Comparison of ENCODE assay signal across 9 cellular contexts in the genomic region with DNA sequence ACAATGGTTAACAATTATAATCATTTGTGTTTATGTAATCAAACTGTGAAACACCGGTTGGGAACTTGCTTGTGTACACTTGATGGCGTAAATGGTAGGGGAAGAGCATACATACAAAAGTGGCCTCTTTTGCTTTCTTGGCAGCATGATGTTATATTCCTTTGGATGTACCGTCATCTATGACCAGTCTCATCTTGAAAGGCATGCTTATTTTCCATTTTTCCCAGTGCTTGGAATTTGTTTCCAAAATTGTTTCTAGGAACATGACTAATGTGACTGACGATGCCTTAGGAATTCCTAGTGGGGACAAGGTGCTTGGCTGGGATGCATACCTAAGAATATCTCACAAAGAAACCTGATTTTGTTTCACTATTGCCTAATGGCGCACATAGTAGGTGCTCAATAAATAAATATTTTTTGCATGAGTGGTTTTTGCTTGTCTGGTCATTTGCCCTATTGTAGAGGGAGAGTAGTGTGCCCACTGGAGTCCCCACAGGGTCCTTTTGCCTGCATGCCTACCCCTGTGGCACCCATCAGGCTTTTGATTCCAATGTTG. TPM values are rescaled to one million over a fixed set of nuclear protein-coding genes. Genes with fewer than 3 reads are reported as not detected.
DNase-seq lines count a peak whose midpoint lies in the region; ATAC-seq and TF ChIP-seq lines count a peak whose summit lies in the region.
"Had no signal": no experiment of that assay in that cellular context is flagged by ENCODE, and none has a peak within 500 bp of the region (broad histone marks: within the 10 kb centered on the region; RNA-seq: fewer than 3 reads in every experiment).

No MANE protein-coding gene starts in this region.

- H3K27ac Mint-ChIP-seq in activated T-cell treated with anti-CD3 and anti-CD28 coated beads, Interleukin-2, amount 50 U/mL, for 24 hours, result peak overlapping the region; percentile 93
- peak overlapping the region; percentile 99 for H3K27ac Mint-ChIP-seq in activated naive CD8-positive, alpha-beta T cell

- intact Hi-C loops in prostate gland (cut with DNase I), result no loop called here

- no peak for TF ChIP-seq CTCF in foreskin keratinocyte (conservative IDR thresholded peaks at IDR 0.05)
- TF ChIP-seq CTCF in suprapubic skin (IDR thresholded peaks at IDR 0.05), result no peak
- no peak for TF ChIP-seq CTCF in prostate gland (IDR thresholded peaks at IDR 0.05)

- H3K27ac ChIP-seq in foreskin keratinocyte, result no peak overlapping the region
- H3K27ac ChIP-seq in suprapubic skin, result peak overlapping the region; percentile 32
- peak overlapping the region in 1 of 2 donors; percentile 22 for H3K27ac ChIP-seq in prostate gland

- H3K36me3 Mint-ChIP-seq in activated T-cell treated with anti-CD3 and anti-CD28 coated beads, Interleukin-2, amount 50 U/mL, for 24 hours (ENCODE audit: low read depth), result peaks cover 87% of the 10 kb centered on the region
- peaks cover 31% of the 10 kb centered on the region for H3K36me3 Mint-ChIP-seq in activated naive CD8-positive, alpha-beta T cell

- H3K4me3 ChIP-seq in suprapubic skin, result no peak overlapping the region
- no peak overlapping the region for H3K4me3 ChIP-seq in prostate gland

- H3K27me3 ChIP-seq in foreskin keratinocyte (no peaks in the 10 kb centered on the region), suprapubic skin (no peaks in the 10 kb centered on the region), prostate gland (replicated peaks; ENCODE audit: insufficient read depth) (no peaks in the 10 kb centered on the region)

- TF ChIP-seq POLR2A in suprapubic skin (IDR thresholded peaks at IDR 0.05) (no peak), prostate gland (IDR thresholded peaks at IDR 0.05) (no peak)

- H3K9me3 ChIP-seq in suprapubic skin (no peaks in the 10 kb centered on the region), prostate gland (no peaks in the 10 kb centered on the region)

- ATAC-seq in foreskin keratinocyte (no peak), HG03457 (IDR thresholded peaks at IDR 0.05; ENCODE audit: unreplicated experiment) (no peak)

- no peak for DNase-seq in activated T-cell treated with anti-CD3 and anti-CD28 coated beads, Interleukin-2, amount 50 U/mL, for 24 hours
- no peak for DNase-seq in activated T-cell treated with anti-CD3 and anti-CD28 coated beads, Interleukin-2, amount 50 U/mL, for 1 hour
- peak; percentile 53 to 68 for DNase-seq in foreskin keratinocyte
- no peak for DNase-seq in suprapubic skin (ENCODE audit: low spot score in 2 of 2)
- no peak for DNase-seq in prostate gland (ENCODE audit: low spot score)
- DNase-seq in SK-N-DZ (ENCODE audit: low spot score), result no peak
- DNase-seq: KG1 had no signal

- peaks cover 72% of the 10 kb centered on the region for H3K4me1 Mint-ChIP-seq in activated T-cell treated with anti-CD3 and anti-CD28 coated beads, Interleukin-2, amount 50 U/mL, for 24 hours (ENCODE audit: low read depth)
- peaks cover 69% of the 10 kb centered on the region for H3K4me1 Mint-ChIP-seq in activated naive CD8-positive, alpha-beta T cell (ENCODE audit: low read depth)

- no peak for TF ChIP-seq EP300 in suprapubic skin (IDR thresholded peaks at IDR 0.05)

- H3K36me3 ChIP-seq in suprapubic skin, result peaks cover 25% of the 10 kb centered on the region
- H3K36me3 ChIP-seq in prostate gland, result peaks cover 0 to 3% of the 10 kb centered on the region in 2 donors

- 60% methylated on average over 5 of the region's 5 CpGs for WGBS in suprapubic skin
- WGBS in prostate gland, result 52% methylated on average over 5 of the region's 5 CpGs

- no peaks in the 10 kb centered on the region for H3K9me3 Mint-ChIP-seq in activated T-cell treated with anti-CD3 and anti-CD28 coated beads, Interleukin-2, amount 50 U/mL, for 24 hours
- H3K9me3 Mint-ChIP-seq in activated naive CD8-positive, alpha-beta T cell (ENCODE audit: low read depth), result no peaks in the 10 kb centered on the region

- H3K4me3 Mint-ChIP-seq in activated T-cell treated with anti-CD3 and anti-CD28 coated beads, Interleukin-2, amount 50 U/mL, for 24 hours, result peak overlapping the region; percentile 63
- peak overlapping the region; percentile 84 for H3K4me3 Mint-ChIP-seq in activated naive CD8-positive, alpha-beta T cell

- H3K4me1 ChIP-seq in foreskin keratinocyte (peaks cover 6% of the 10 kb centered on the region), suprapubic skin (peaks cover 19% of the 10 kb centered on the region), prostate gland (replicated peaks) (peaks cover 10% of the 10 kb centered on the region)

- no peaks in the 10 kb centered on the region for H3K27me3 Mint-ChIP-seq in activated T-cell treated with anti-CD3 and anti-CD28 coated beads, Interleukin-2, amount 50 U/mL, for 24 hours
- H3K27me3 Mint-ChIP-seq in activated naive CD8-positive, alpha-beta T cell, result no peaks in the 10 kb centered on the region

RNA-seq across cellular contexts. Expression of a gene that starts 45.5 kb away (rescaled TPM):
- total RNA-seq in foreskin keratinocyte, result 132 and 147 TPM in 2 replicates
- polyA plus RNA-seq in foreskin keratinocyte, result 132 and 147 TPM in 2 replicates
- 10 to 100 TPM; 22.4 to 51.9 (median 44.7) TPM for total RNA-seq in suprapubic skin
- 10 to 100 TPM; 48.4 to 73.0 TPM for total RNA-seq in prostate gland
- polyA plus RNA-seq in SK-N-DZ (2014; cell fraction: cytosol; rRNA removed), result 168 and 204 TPM in 2 replicates
- polyA plus RNA-seq in SK-N-DZ (2014; cell fraction: nucleus; rRNA removed), result 60.9 and 65.5 TPM in 2 replicates

RNA-seq across cellular contexts. Expression of a gene that starts 54.9 kb away (rescaled TPM):
- total RNA-seq in foreskin keratinocyte (3.9 and 4.3 TPM in 2 replicates), suprapubic skin (10 to 100 TPM in 2 of 4 donors, 1 to 10 TPM in 2; 5.6 to 13.6 (median 9.7) TPM), prostate gland (10 to 100 TPM; 11.1 to 12.8 TPM)
- 4.7 and 5.5 TPM in 2 replicates for polyA plus RNA-seq in foreskin keratinocyte
- 5.3 and 8.5 TPM in 2 replicates for polyA plus RNA-seq in SK-N-DZ (2014; cell fraction: cytosol; rRNA removed)
- polyA plus RNA-seq in SK-N-DZ (2014; cell fraction: nucleus; rRNA removed), result 6.3 and 9.1 TPM in 2 replicates

Comparison
In these comparisons a context has a peak if more than half of its experiments do, and no peak if none do; other contexts are left out.
1. DNase-seq: peak in foreskin keratinocyte (2 of 2); none in activated T-cell treated with anti-CD3 and anti-CD28 coated beads, Interleukin-2, amount 50 U/mL, for 24 hours (single experiment), activated T-cell treated with anti-CD3 and anti-CD28 coated beads, Interleukin-2, amount 50 U/mL, for 1 hour (single experiment), suprapubic skin (0 of 2), prostate gland (single experiment) and SK-N-DZ (single experiment).